Comparison of ENCODE assay signal across 28 cellular contexts in genomic region chr12:94553875-94554274, GRCh38.
"Had no signal": no experiment of that assay in that cellular context is flagged by ENCODE, and none has a peak within 500 bp of the region (broad histone marks: within the 10 kb centered on the region; RNA-seq: fewer than 3 reads in every experiment).

No MANE protein-coding gene starts in this region.

- DNase-seq: activated CD4-positive, alpha-beta T cell treated with anti-CD3 and anti-CD28 coated beads, Interleukin-2, amount 10 ng/mL, durations not matched to agents 24 days and 14 days; activated CD4-positive, alpha-beta T cell treated with anti-CD3 and anti-CD28 coated beads, Interleukin-2, amount 50 U/mL, for 4 hours; activated CD8-positive, alpha-beta T cell treated with anti-CD3 and anti-CD28 coated beads for 36 hours; activated effector memory CD4-positive, alpha-beta T cell treated with anti-CD3 and anti-CD28 coated beads, Interleukin-2, amount 50 U/mL, for 16 hours; activated naive CD4-positive, alpha-beta T cell; activated naive CD4-positive, alpha-beta T cell treated with anti-CD3 and anti-CD28 coated beads, Interleukin-2, amount 50 U/mL, for 16 hours; activated naive CD8-positive, alpha-beta T cell treated with anti-CD3 and anti-CD28 coated beads for 36 hours; activated T-cell treated with anti-CD3 and anti-CD28 coated beads, Interleukin-2, amount 50 U/mL, for 1 hour; activated T-cell treated with anti-CD3 and anti-CD28 coated beads, Interleukin-2, amount 50 U/mL, for 72 hours; amniotic stem cell; aorta; brain microvascular endothelial cell; Kasumi-1; KG1; MG63; NCI-H1092; NCI-H1436 treated with DMSO at 0.1 percent for 48 hours; NCI-H1694 treated with DMSO at 0.1 percent for 48 hours; NCI-H2029; NCI-H345; NCI-H524 treated with DMSO at 0.1 percent for 48 hours; SHP77 had no signal

- H3K4me3 ChIP-seq: cardiac muscle cell, MG63, SJCRH30, SK-N-MC had no signal

- H3K9me3 ChIP-seq: MG63, SJCRH30 had no signal

- H3K9me3 Mint-ChIP-seq: activated CD4-positive, alpha-beta T cell treated with anti-CD3 and anti-CD28 coated beads, Interleukin-2, amount 10 ng/mL, durations not matched to agents 24 days and 14 days; activated CD8-positive, alpha-beta T cell treated with anti-CD3 and anti-CD28 coated beads for 36 hours; activated naive CD8-positive, alpha-beta T cell treated with anti-CD3 and anti-CD28 coated beads for 36 hours; activated T-cell treated with anti-CD3 and anti-CD28 coated beads, Interleukin-2, amount 50 U/mL, for 72 hours; T-helper 2 cell treated with Interferon-gamma antibody and Interleukin-4, amounts not matched to agents 5 μg/mL and 100 μg/mL, for 36 hours had no signal

- H3K4me3 Mint-ChIP-seq: activated CD4-positive, alpha-beta T cell treated with anti-CD3 and anti-CD28 coated beads, Interleukin-2, amount 10 ng/mL, durations not matched to agents 24 days and 14 days; activated CD8-positive, alpha-beta T cell treated with anti-CD3 and anti-CD28 coated beads for 36 hours; activated naive CD8-positive, alpha-beta T cell treated with anti-CD3 and anti-CD28 coated beads for 36 hours; activated T-cell treated with anti-CD3 and anti-CD28 coated beads, Interleukin-2, amount 50 U/mL, for 72 hours; activated T-helper 17 cell treated with anti-CD3 and anti-CD28 coated beads, Interleukin-2, amount 50 U/mL, for 72 hours; T-helper 1 cell treated with Interleukin-12 subunit alpha and Interleukin-12 subunit beta and Interleukin-4 antibody, amounts not matched to agents 30 μg/mL and 1 μg/mL, for 36 hours; T-helper 2 cell treated with Interferon-gamma antibody and Interleukin-4, amounts not matched to agents 5 μg/mL and 100 μg/mL, for 36 hours had no signal

- H3K36me3 Mint-ChIP-seq: activated naive CD8-positive, alpha-beta T cell treated with anti-CD3 and anti-CD28 coated beads for 36 hours had no signal

- ATAC-seq: activated CD8-positive, alpha-beta T cell treated with anti-CD3 and anti-CD28 coated beads for 36 hours; activated T-cell treated with anti-CD3 and anti-CD28 coated beads, Interleukin-2, amount 50 U/mL, for 72 hours; activated T-helper 17 cell treated with anti-CD3 and anti-CD28 coated beads, Interleukin-2, amount 50 U/mL, for 72 hours had no signal

- H3K27me3 ChIP-seq: brain microvascular endothelial cell, MG63, SJCRH30 had no signal

- H3K27ac Mint-ChIP-seq: activated CD4-positive, alpha-beta T cell treated with anti-CD3 and anti-CD28 coated beads, Interleukin-2, amount 10 ng/mL, durations not matched to agents 24 days and 14 days; activated CD8-positive, alpha-beta T cell treated with anti-CD3 and anti-CD28 coated beads for 36 hours; activated naive CD8-positive, alpha-beta T cell treated with anti-CD3 and anti-CD28 coated beads for 36 hours; activated T-cell treated with anti-CD3 and anti-CD28 coated beads, Interleukin-2, amount 50 U/mL, for 72 hours; activated T-helper 17 cell treated with anti-CD3 and anti-CD28 coated beads, Interleukin-2, amount 50 U/mL, for 72 hours; T-helper 2 cell treated with Interferon-gamma antibody and Interleukin-4, amounts not matched to agents 5 μg/mL and 100 μg/mL, for 36 hours had no signal

- H3K36me3 ChIP-seq: brain microvascular endothelial cell, cardiac muscle cell, MG63, SJCRH30 had no signal

- H3K4me1 Mint-ChIP-seq: activated CD4-positive, alpha-beta T cell treated with anti-CD3 and anti-CD28 coated beads, Interleukin-2, amount 10 ng/mL, durations not matched to agents 24 days and 14 days; activated naive CD8-positive, alpha-beta T cell treated with anti-CD3 and anti-CD28 coated beads for 36 hours had no signal

- H3K27ac ChIP-seq: cardiac muscle cell, SJCRH30, SK-N-MC had no signal

- H3K4me1 ChIP-seq: SJCRH30 had no signal
